In the genomic region with DNA sequence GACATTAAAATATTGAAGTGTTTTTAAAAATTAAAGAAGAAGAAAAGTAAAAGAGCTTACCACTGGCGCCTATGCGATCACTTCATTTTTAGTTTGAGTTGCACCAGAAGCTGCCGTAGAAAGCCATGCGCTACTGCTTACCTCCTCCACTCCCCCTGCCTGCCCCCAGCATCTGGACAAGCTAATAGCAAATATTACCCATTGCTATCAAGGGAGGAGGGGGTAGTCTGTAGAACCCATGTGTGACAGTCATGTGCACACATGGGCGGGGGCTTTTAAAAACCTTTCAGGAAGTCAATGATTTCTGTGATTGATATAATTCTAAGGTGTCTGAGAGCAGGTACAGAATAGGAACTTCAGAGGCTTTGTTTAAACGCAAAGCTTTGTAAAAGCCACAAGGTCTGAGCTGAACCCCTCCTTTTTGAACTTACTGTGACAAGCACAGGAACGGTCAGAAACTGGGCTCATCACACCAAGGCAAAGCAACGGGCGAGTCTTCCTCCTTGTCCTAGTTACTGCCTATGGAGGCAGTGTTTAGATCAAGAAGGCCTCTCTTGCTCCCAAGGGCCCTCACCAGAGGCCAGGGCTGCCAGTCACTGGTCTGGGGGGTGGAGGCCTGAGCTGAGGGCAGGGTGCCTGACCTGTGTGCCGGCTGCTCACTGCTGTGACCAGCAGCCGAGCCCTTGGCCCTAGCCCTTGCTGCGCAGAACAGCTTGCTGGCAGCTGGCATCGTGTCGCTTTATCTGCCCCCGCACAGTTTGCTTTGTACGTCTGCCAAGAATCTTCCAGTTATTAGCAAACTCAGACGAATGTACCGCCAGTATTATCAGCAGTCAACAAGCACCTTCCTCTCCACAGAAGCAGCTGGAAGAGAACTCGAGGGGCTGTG, we compare ENCODE assay signal across 8 cellular contexts. TPM values are rescaled to one million over a fixed set of nuclear protein-coding genes. Genes with fewer than 3 reads are reported as not detected.
DNase-seq lines count a peak whose midpoint lies in the region; ATAC-seq and TF ChIP-seq lines count a peak whose summit lies in the region.

No MANE protein-coding gene starts in this region.

- TF ChIP-seq RAD21 in SK-N-SH (IDR thresholded peaks at IDR 0.05; ENCODE audit: low read length), result no peak

- no peaks in the 10 kb centered on the region for H3K79me2 ChIP-seq in SK-N-SH (ENCODE audit: insufficient read depth)

- H3K4me2 ChIP-seq in SK-N-SH, result no peak overlapping the region

- ATAC-seq in heart right ventricle (peak; percentile 82 to 97 (median 94)), GM21786 (IDR thresholded peaks at IDR 0.05; ENCODE audit: unreplicated experiment) (no peak), GM21529 (IDR thresholded peaks at IDR 0.05; ENCODE audit: unreplicated experiment) (no peak)

- H3K9me3 ChIP-seq in SK-N-SH (no peaks in the 10 kb centered on the region), heart right ventricle (no peaks in the 10 kb centered on the region)

- H3K4me3 ChIP-seq in SK-N-SH (ENCODE audit: low read depth in 2 of 2, low read length in 1 of 2) (no peak overlapping the region), heart right ventricle (no peak overlapping the region), skeletal muscle cell (ENCODE audit: low read depth, low read length) (no peak overlapping the region), coronary artery (no peak overlapping the region)

- POLR2A ChIA-PET in SK-N-SH (lab: Yijun Ruan, JAX), result interaction anchor here (0.7 to 0.9 kb wide), 2 partner anchors 14 to 46 kb away, joined by 3 read pairs; no protein-coding TSS in a partner anchor

- H3K27me3 ChIP-seq in SK-N-SH (ENCODE audit: insufficient read depth) (no peaks in the 10 kb centered on the region), heart right ventricle (no peaks in the 10 kb centered on the region)

- TF ChIP-seq EP300 in SK-N-SH (IDR thresholded peaks at IDR 0.05; ENCODE audit: borderline replicate concordance in 1 of 2, low read depth in 1 of 2, low read length in 1 of 2), result peak in 1 of 2 experiments; percentile 56; a peak in 1 of 4 replicates

- peak overlapping the region in 1 of 2 experiments; percentile 96; a peak in 2 of 4 replicates for H3K27ac ChIP-seq in SK-N-SH (ENCODE audit: low read depth in 2 of 2, low read length in 1 of 2)
- H3K27ac ChIP-seq in heart right ventricle, result peak overlapping the region in 7 of 10 donors; percentile 19 to 72 (median 51)
- H3K27ac ChIP-seq in coronary artery, result peak overlapping the region in 1 of 2 donors; percentile 50

- CTCF ChIA-PET in SK-N-SH (lab: Yijun Ruan, JAX), result interaction anchor here (0.7 to 13.2 kb wide), 12 partner anchors 8 to 559 kb away, joined by 3 to 138 read pairs (median 6); no protein-coding TSS in a partner anchor

- no peak for TF ChIP-seq CTCF in SK-N-SH (IDR thresholded peaks at IDR 0.05)
- no peak for TF ChIP-seq CTCF in heart right ventricle (IDR thresholded peaks at IDR 0.05)
- no peak for TF ChIP-seq CTCF in coronary artery (IDR thresholded peaks at IDR 0.05)

- WGBS in SK-N-SH (ENCODE audit: low lambda C conversion rate), result 75% methylated on average over 10 of the region's 19 CpGs
- WGBS in heart right ventricle, 2 donors, result 52 to 54% methylated on average over 19 of the region's 19 CpGs

- intact Hi-C loops in heart right ventricle (cut with DNase I), result loop anchor here in 1 of 10 donors (5.0 kb wide), 1 partner anchor 44 kb away; no protein-coding TSS in a partner anchor

- H3K9me2 ChIP-seq in SK-N-SH, result no peaks in the 10 kb centered on the region

- no peak overlapping the region for H2AFZ ChIP-seq in SK-N-SH (ENCODE audit: low read depth)

- H3F3A ChIP-seq in SK-N-SH (replicated peaks; ENCODE audit: insufficient read depth), result peaks cover 8% of the 10 kb centered on the region

- H3K4me1 ChIP-seq in SK-N-SH (ENCODE audit: control insufficient read depth in 1 of 2, insufficient read depth in 2 of 2, low read depth in 1 of 2, low read length in 1 of 2) (peaks cover 9 to 53% of the 10 kb centered on the region in 2 experiments; a peak in 2 of 4 replicates), heart right ventricle (peaks cover 2 to 27% (median 14%) of the 10 kb centered on the region in 9 donors)

- H4K20me1 ChIP-seq in SK-N-SH (ENCODE audit: insufficient read depth), result peaks cover 3% of the 10 kb centered on the region; the same call in 1 of the 2 replicates

- DNase-seq in HT-29 (ENCODE audit: low spot score), result peak; percentile 63
- peak; percentile 78 for DNase-seq in SK-N-SH
- peak; percentile 70 to 72 for DNase-seq in heart right ventricle
- peak; percentile 57 for DNase-seq in skeletal muscle cell (ENCODE audit: low read depth)
- no peak for DNase-seq in effector CD4-positive, alpha-beta T cell
- no peak for DNase-seq in coronary artery (ENCODE audit: low spot score)

- H3K36me3 ChIP-seq in SK-N-SH (replicated peaks in 1 of 2; ENCODE audit: control insufficient read depth in 1 of 2, insufficient read depth in 2 of 2, low read length in 1 of 2) (peaks cover 63 to 86% of the 10 kb centered on the region in 2 experiments), heart right ventricle (peaks cover 0 to 99% (median 26%) of the 10 kb centered on the region in 9 donors)

- H3K9ac ChIP-seq in SK-N-SH, result no peak overlapping the region

TF ChIP-seq in SK-N-SH, 30 proteins besides CTCF, POLR2A, EP300 and RAD21:
- TF ChIP-seq, protein P1, sequence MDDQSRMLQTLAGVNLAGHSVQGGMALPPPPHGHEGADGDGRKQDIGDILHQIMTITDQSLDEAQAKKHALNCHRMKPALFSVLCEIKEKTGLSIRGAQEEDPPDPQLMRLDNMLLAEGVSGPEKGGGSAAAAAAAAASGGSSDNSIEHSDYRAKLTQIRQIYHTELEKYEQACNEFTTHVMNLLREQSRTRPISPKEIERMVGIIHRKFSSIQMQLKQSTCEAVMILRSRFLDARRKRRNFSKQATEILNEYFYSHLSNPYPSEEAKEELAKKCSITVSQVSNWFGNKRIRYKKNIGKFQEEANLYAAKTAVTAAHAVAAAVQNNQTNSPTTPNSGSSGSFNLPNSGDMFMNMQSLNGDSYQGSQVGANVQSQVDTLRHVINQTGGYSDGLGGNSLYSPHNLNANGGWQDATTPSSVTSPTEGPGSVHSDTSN (IDR thresholded peaks at IDR 0.05), result no peak
- TF ChIP-seq NFIC (IDR thresholded peaks at IDR 0.05; ENCODE audit: borderline replicate concordance), result no peak
- TF ChIP-seq MXI1 (IDR thresholded peaks at IDR 0.05; ENCODE audit: low read depth, low read length), result peak; percentile 67
- TF ChIP-seq, protein P2, sequence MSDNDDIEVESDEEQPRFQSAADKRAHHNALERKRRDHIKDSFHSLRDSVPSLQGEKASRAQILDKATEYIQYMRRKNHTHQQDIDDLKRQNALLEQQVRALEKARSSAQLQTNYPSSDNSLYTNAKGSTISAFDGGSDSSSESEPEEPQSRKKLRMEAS (IDR thresholded peaks at IDR 0.05; ENCODE audit: low read depth), result no peak
- TF ChIP-seq GATA2 (CRISPR knock-in tag; IDR thresholded peaks at IDR 0.05), result peak; percentile 70
- no peak for TF ChIP-seq MEF2A (IDR thresholded peaks at IDR 0.05; ENCODE audit: borderline replicate concordance, low read depth)
- TF ChIP-seq TCF12 (IDR thresholded peaks at IDR 0.05), result 0 out of 2 replicates have a peak, but pooled peaks have one; percentile 13
- TF ChIP-seq, protein P3, sequence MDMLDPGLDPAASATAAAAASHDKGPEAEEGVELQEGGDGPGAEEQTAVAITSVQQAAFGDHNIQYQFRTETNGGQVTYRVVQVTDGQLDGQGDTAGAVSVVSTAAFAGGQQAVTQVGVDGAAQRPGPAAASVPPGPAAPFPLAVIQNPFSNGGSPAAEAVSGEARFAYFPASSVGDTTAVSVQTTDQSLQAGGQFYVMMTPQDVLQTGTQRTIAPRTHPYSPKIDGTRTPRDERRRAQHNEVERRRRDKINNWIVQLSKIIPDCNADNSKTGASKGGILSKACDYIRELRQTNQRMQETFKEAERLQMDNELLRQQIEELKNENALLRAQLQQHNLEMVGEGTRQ (IDR thresholded peaks at IDR 0.05; ENCODE audit: borderline replicate concordance, low read depth, low read length), result no peak
- TF ChIP-seq GABPA (IDR thresholded peaks at IDR 0.05; ENCODE audit: low read depth), result no peak
- TF ChIP-seq RCOR1 (IDR thresholded peaks at IDR 0.05; ENCODE audit: low read length), result peak; percentile 80
- no peak for TF ChIP-seq YY1 (IDR thresholded peaks at IDR 0.05; ENCODE audit: low read depth)
- peak; percentile 11 for TF ChIP-seq CHD2 (IDR thresholded peaks at IDR 0.05; ENCODE audit: low read length, partially characterized antibody)
- TF ChIP-seq NRF1 (IDR thresholded peaks at IDR 0.05; ENCODE audit: low read depth, low read length), result no peak

RNA-seq across cellular contexts. Expression of a gene that starts 15.0 kb away (rescaled TPM):
- 22.8 and 23.4 TPM in 2 replicates for total RNA-seq in HT-29 (2014; rRNA removed; shearing (Covaris generic))
- polyA plus RNA-seq in SK-N-SH (2012; rRNA removed), result 8.4 and 9.0 TPM in 2 replicates
- polyA plus RNA-seq in SK-N-SH (2012; cell fraction: cytosol; rRNA removed), result 9.0 and 9.3 TPM in 2 replicates
- 3.7 and 4.5 TPM in 2 replicates for polyA plus RNA-seq in SK-N-SH (2012; cell fraction: nucleus; rRNA removed)
- total RNA-seq in heart right ventricle, result 1 to 10 TPM in 2 of 10 donors, under 1 TPM in 8; 0.20 to 2.8 (median 0.80) TPM
- under 1 TPM; 0.22 to 0.51 TPM for polyA plus RNA-seq in heart right ventricle

Comparison
In these comparisons a context has a peak if more than half of its experiments do, and no peak if none do; other contexts are left out.
1. DNase-seq: peak in HT-29 (single experiment), SK-N-SH (single experiment), heart right ventricle (2 of 2) and skeletal muscle cell (single experiment); none in effector CD4-positive, alpha-beta T cell (single experiment) and coronary artery (single experiment).
2. ATAC-seq: peak in heart right ventricle (8 of 8); none in GM21786 (single experiment) and GM21529 (single experiment).